1 cellular context compared by ENCODE assay signal in genomic region chr7:152851881-152852417, GRCh38.
TF ChIP-seq lines count a peak whose summit lies in the region.

No MANE protein-coding gene starts in this region.

TF ChIP-seq in GM23338, 12 proteins besides CTCF, POLR2A, EP300 and RAD21 (continued from another document):
- TF ChIP-seq, protein P1, sequence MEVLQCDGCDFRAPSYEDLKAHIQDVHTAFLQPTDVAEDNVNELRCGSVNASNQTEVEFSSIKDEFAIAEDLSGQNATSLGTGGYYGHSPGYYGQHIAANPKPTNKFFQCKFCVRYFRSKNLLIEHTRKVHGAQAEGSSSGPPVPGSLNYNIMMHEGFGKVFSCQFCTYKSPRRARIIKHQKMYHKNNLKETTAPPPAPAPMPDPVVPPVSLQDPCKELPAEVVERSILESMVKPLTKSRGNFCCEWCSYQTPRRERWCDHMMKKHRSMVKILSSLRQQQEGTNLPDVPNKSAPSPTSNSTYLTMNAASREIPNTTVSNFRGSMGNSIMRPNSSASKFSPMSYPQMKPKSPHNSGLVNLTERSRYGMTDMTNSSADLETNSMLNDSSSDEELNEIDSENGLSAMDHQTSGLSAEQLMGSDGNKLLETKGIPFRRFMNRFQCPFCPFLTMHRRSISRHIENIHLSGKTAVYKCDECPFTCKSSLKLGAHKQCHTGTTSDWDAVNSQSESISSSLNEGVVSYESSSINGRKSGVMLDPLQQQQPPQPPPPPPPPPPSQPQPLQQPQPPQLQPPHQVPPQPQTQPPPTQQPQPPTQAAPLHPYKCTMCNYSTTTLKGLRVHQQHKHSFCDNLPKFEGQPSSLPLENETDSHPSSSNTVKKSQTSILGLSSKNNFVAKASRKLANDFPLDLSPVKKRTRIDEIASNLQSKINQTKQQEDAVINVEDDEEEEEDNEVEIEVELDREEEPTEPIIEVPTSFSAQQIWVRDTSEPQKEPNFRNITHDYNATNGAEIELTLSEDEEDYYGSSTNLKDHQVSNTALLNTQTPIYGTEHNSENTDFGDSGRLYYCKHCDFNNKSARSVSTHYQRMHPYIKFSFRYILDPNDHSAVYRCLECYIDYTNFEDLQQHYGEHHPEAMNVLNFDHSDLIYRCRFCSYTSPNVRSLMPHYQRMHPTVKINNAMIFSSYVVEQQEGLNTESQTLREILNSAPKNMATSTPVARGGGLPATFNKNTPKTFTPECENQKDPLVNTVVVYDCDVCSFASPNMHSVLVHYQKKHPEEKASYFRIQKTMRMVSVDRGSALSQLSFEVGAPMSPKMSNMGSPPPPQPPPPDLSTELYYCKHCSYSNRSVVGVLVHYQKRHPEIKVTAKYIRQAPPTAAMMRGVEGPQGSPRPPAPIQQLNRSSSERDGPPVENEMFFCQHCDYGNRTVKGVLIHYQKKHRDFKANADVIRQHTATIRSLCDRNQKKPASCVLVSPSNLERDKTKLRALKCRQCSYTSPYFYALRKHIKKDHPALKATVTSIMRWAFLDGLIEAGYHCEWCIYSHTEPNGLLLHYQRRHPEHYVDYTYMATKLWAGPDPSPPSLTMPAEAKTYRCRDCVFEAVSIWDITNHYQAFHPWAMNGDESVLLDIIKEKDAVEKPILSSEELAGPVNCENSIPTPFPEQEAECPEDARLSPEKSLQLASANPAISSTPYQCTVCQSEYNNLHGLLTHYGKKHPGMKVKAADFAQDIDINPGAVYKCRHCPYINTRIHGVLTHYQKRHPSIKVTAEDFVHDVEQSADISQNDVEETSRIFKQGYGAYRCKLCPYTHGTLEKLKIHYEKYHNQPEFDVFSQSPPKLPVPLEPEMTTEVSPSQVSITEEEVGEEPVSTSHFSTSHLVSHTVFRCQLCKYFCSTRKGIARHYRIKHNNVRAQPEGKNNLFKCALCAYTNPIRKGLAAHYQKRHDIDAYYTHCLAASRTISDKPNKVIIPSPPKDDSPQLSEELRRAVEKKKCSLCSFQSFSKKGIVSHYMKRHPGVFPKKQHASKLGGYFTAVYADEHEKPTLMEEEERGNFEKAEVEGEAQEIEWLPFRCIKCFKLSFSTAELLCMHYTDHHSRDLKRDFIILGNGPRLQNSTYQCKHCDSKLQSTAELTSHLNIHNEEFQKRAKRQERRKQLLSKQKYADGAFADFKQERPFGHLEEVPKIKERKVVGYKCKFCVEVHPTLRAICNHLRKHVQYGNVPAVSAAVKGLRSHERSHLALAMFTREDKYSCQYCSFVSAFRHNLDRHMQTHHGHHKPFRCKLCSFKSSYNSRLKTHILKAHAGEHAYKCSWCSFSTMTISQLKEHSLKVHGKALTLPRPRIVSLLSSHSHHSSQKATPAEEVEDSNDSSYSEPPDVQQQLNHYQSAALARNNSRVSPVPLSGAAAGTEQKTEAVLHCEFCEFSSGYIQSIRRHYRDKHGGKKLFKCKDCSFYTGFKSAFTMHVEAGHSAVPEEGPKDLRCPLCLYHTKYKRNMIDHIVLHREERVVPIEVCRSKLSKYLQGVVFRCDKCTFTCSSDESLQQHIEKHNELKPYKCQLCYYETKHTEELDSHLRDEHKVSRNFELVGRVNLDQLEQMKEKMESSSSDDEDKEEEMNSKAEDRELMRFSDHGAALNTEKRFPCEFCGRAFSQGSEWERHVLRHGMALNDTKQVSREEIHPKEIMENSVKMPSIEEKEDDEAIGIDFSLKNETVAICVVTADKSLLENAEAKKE (CRISPR knock-in tag; IDR thresholded peaks at IDR 0.05): no peak
- TF ChIP-seq NANOG (IDR thresholded peaks at IDR 0.05; ENCODE audit: borderline replicate concordance): no peak
- no peak for TF ChIP-seq EZH2phosphoT487 (IDR thresholded peaks at IDR 0.05; ENCODE audit: unreplicated experiment)
- no peak for TF ChIP-seq CREB1 (CRISPR knock-in tag; IDR thresholded peaks at IDR 0.05; ENCODE audit: low read depth)
